ENCODE assay signal across 8 cellular contexts in genomic region chr6:146460941-146461340, GRCh38.
"Had no signal": no experiment of that assay in that cellular context is flagged by ENCODE, and none has a peak within 500 bp of the region (broad histone marks: within the 10 kb centered on the region; RNA-seq: fewer than 3 reads in every experiment).

No MANE protein-coding gene starts in this region.

- H3K36me3 ChIP-seq: HAP-1 had no signal

- H3K4me3 ChIP-seq: GM23248, GM23338, HAP-1 had no signal

- H3K9me3 ChIP-seq: HAP-1 had no signal

- H3K27ac ChIP-seq: GM23248 had no signal

- H3K4me1 ChIP-seq: HAP-1 had no signal

- DNase-seq: GM23248, GOT3, H7, H9, HCEC 1CT, HFFc6 had no signal
